Comparison of ENCODE assay signal across 23 cellular contexts in genomic region chrX:45434231-45434630, GRCh38.
DNase-seq lines count a peak whose midpoint lies in the region; ATAC-seq and TF ChIP-seq lines count a peak whose summit lies in the region.
"Had no signal": no experiment of that assay in that cellular context is flagged by ENCODE, and none has a peak within 500 bp of the region (broad histone marks: within the 10 kb centered on the region; RNA-seq: fewer than 3 reads in every experiment).

No MANE protein-coding gene starts in this region.

- H3K9ac ChIP-seq in SK-N-SH (0 out of 2 replicates have a peak overlapping the region, but pooled peaks have one; percentile 27), mesendoderm (ENCODE audit: low read length) (no peak overlapping the region)
- H3K9ac ChIP-seq: BLaER1 treated with 17β-estradiol and CSF1 and Interleukin-3, amounts not matched to agents 10 nM and 100 nM had no signal

- no peaks in the 10 kb centered on the region for H3F3A ChIP-seq in SK-N-SH (replicated peaks; ENCODE audit: insufficient read depth)

- H3K56ac ChIP-seq in mesendoderm (ENCODE audit: low read length): peak overlapping the region; percentile 74

- TF ChIP-seq EP300 in SK-N-SH (IDR thresholded peaks at IDR 0.05; ENCODE audit: borderline replicate concordance in 1 of 2, low read depth in 1 of 2, low read length in 1 of 2): no peak

- H3K36me3 ChIP-seq in SK-N-SH (replicated peaks in 1 of 2; ENCODE audit: control insufficient read depth in 1 of 2, insufficient read depth in 2 of 2, low read length in 1 of 2) (no peaks in the 10 kb centered on the region), mesendoderm (ENCODE audit: control insufficient read depth, insufficient read depth, low read length) (no peaks in the 10 kb centered on the region)
- H3K36me3 ChIP-seq: BLaER1 treated with 17β-estradiol and CSF1 and Interleukin-3, amounts not matched to agents 10 nM and 100 nM had no signal

- H3K23ac ChIP-seq in mesendoderm (ENCODE audit: low read length): no peak overlapping the region

- H3K4me3 ChIP-seq in SK-N-SH (ENCODE audit: low read depth in 2 of 2, low read length in 1 of 2): no peak overlapping the region
- H3K4me3 ChIP-seq in mesendoderm (ENCODE audit: low read length): no peak overlapping the region
- H3K4me3 ChIP-seq: A549; BLaER1 treated with 17β-estradiol and CSF1 and Interleukin-3, amounts not matched to agents 10 nM and 100 nM; SK-N-MC had no signal

- peak overlapping the region; percentile 88 for H3K18ac ChIP-seq in mesendoderm (ENCODE audit: low read length)

- H3K79me2 ChIP-seq in SK-N-SH (ENCODE audit: insufficient read depth) (no peaks in the 10 kb centered on the region), mesendoderm (ENCODE audit: control insufficient read depth, insufficient read depth, low read length) (no peaks in the 10 kb centered on the region)

- TF ChIP-seq RAD21 in SK-N-SH (IDR thresholded peaks at IDR 0.05; ENCODE audit: low read length): no peak

- no peaks in the 10 kb centered on the region for H3K9me3 ChIP-seq in SK-N-SH
- H3K9me3 ChIP-seq: A549 had no signal

- no peaks in the 10 kb centered on the region for H4K20me1 ChIP-seq in SK-N-SH (ENCODE audit: insufficient read depth)
- H4K20me1 ChIP-seq: BLaER1 treated with 17β-estradiol and CSF1 and Interleukin-3, amounts not matched to agents 10 nM and 100 nM had no signal

- no peak overlapping the region for H2BK15ac ChIP-seq in mesendoderm (replicated peaks; ENCODE audit: low read depth)

- H3K4me1 ChIP-seq in SK-N-SH (ENCODE audit: control insufficient read depth in 1 of 2, insufficient read depth in 2 of 2, low read depth in 1 of 2, low read length in 1 of 2): peaks cover 0 to 12% of the 10 kb centered on the region in 2 experiments; a peak in 1 of 4 replicates
- H3K4me1 ChIP-seq in mesendoderm (ENCODE audit: control insufficient read depth, low read depth, low read length): no peaks in the 10 kb centered on the region
- H3K4me1 ChIP-seq: BLaER1 treated with 17β-estradiol and CSF1 and Interleukin-3, amounts not matched to agents 10 nM and 100 nM had no signal

- H2AFZ ChIP-seq in SK-N-SH (ENCODE audit: low read depth): no peak overlapping the region

- 35% methylated on average over 1 of the region's 1 CpG for WGBS in SK-N-SH (ENCODE audit: low lambda C conversion rate)
- WGBS in mesendoderm (ENCODE audit: extremely low coverage, insufficient coverage, low lambda C conversion rate): no CpG with 5 or more reads among the region's 1 CpG

- peak; percentile 94 for ATAC-seq in esophagus mucosa
- no peak for ATAC-seq in GM18858 (IDR thresholded peaks at IDR 0.05; ENCODE audit: unreplicated experiment)
- ATAC-seq: A549, Panc1 had no signal

- no peaks in the 10 kb centered on the region for H3K79me1 ChIP-seq in mesendoderm (ENCODE audit: low read length)

- H4K5ac ChIP-seq in mesendoderm (ENCODE audit: low read length): no peak overlapping the region

- H3K4ac ChIP-seq in mesendoderm (ENCODE audit: low read depth, low read length): no peak overlapping the region

- H3K27ac ChIP-seq in SK-N-SH (ENCODE audit: low read depth in 2 of 2, low read length in 1 of 2) (no peak overlapping the region; a peak in 2 of 4 replicates), mesendoderm (ENCODE audit: low read depth, low read length) (peak overlapping the region; percentile 40)
- H3K27ac ChIP-seq: A549; BLaER1 treated with 17β-estradiol and CSF1 and Interleukin-3, amounts not matched to agents 10 nM and 100 nM; SK-N-MC had no signal

- H2BK5ac ChIP-seq in mesendoderm (ENCODE audit: low read length): peak overlapping the region; percentile 41

- CTCF ChIA-PET in SK-N-SH (lab: Yijun Ruan, JAX): no interaction called here

- no peaks in the 10 kb centered on the region for H3K9me2 ChIP-seq in SK-N-SH

- TF ChIP-seq CTCF in SK-N-SH (IDR thresholded peaks at IDR 0.05): no peak

- DNase-seq in HPDE6-E6E7 (ENCODE audit: extremely low spot score) (peak; percentile 11), SK-N-SH (no peak), mesendoderm (peak; percentile 47), HT-29 (ENCODE audit: low spot score) (no peak), NCI-H2029 treated with DMSO at 0.1 percent for 48 hours (lab: John Stamatoyannopoulos, UW) (no peak), NOMO-1 (lab: John Stamatoyannopoulos, UW; ENCODE audit: unreplicated experiment in 2 of 2) (no peak)
- DNase-seq: CD8-positive, alpha-beta memory T cell; DND-41; GF-D8; HFFc6; KBM-7; MV-4-11; NCI-H1417; NCI-H2081; NCI-H510A treated with DMSO at 0.1 percent for 48 hours; NCI-H82; Right ventricle myocardium superior had no signal

- POLR2A ChIA-PET in SK-N-SH (lab: Yijun Ruan, JAX): no interaction called here

- H3K27me3 ChIP-seq in SK-N-SH (ENCODE audit: insufficient read depth): no peaks in the 10 kb centered on the region
- no peaks in the 10 kb centered on the region for H3K27me3 ChIP-seq in mesendoderm (ENCODE audit: insufficient read depth, low read length, poor library complexity)
- H3K27me3 ChIP-seq: BLaER1 treated with 17β-estradiol and CSF1 and Interleukin-3, amounts not matched to agents 10 nM and 100 nM had no signal

- 0 out of 2 replicates have a peak overlapping the region, but pooled peaks have one; percentile 8 for H3K4me2 ChIP-seq in SK-N-SH
- H3K4me2 ChIP-seq in mesendoderm (ENCODE audit: low read length): no peak overlapping the region
- H3K4me2 ChIP-seq: A549; BLaER1 treated with 17β-estradiol and CSF1 and Interleukin-3, amounts not matched to agents 10 nM and 100 nM had no signal

- no peak overlapping the region for H2AK5ac ChIP-seq in mesendoderm (ENCODE audit: low read length)

- no peak overlapping the region for H4K8ac ChIP-seq in mesendoderm (ENCODE audit: low read depth, low read length)

- peak overlapping the region; percentile 13 for H2BK120ac ChIP-seq in mesendoderm (ENCODE audit: low read depth, low read length)

TF ChIP-seq in SK-N-SH, 30 proteins besides CTCF, POLR2A, EP300 and RAD21 (continues in another document):
- TF ChIP-seq, protein P1, sequence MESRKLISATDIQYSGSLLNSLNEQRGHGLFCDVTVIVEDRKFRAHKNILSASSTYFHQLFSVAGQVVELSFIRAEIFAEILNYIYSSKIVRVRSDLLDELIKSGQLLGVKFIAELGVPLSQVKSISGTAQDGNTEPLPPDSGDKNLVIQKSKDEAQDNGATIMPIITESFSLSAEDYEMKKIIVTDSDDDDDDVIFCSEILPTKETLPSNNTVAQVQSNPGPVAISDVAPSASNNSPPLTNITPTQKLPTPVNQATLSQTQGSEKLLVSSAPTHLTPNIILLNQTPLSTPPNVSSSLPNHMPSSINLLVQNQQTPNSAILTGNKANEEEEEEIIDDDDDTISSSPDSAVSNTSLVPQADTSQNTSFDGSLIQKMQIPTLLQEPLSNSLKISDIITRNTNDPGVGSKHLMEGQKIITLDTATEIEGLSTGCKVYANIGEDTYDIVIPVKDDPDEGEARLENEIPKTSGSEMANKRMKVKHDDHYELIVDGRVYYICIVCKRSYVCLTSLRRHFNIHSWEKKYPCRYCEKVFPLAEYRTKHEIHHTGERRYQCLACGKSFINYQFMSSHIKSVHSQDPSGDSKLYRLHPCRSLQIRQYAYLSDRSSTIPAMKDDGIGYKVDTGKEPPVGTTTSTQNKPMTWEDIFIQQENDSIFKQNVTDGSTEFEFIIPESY (IDR thresholded peaks at IDR 0.05; ENCODE audit: borderline replicate concordance, low read depth): no peak
- TF ChIP-seq FOXJ3 (CRISPR knock-in tag; IDR thresholded peaks at IDR 0.05): no peak
- TF ChIP-seq YY1 (IDR thresholded peaks at IDR 0.05; ENCODE audit: low read depth): no peak
- no peak for TF ChIP-seq SMC3 (IDR thresholded peaks at IDR 0.05; ENCODE audit: low read depth, low read length)
- no peak for TF ChIP-seq GATA2 (CRISPR knock-in tag; IDR thresholded peaks at IDR 0.05)
- no peak for TF ChIP-seq EZH2phosphoT487 (IDR thresholded peaks at IDR 0.05; ENCODE audit: borderline replicate concordance, low read depth)
- TF ChIP-seq RXRA (IDR thresholded peaks at IDR 0.05; ENCODE audit: borderline replicate concordance, low read depth): no peak
- no peak for TF ChIP-seq MXI1 (IDR thresholded peaks at IDR 0.05; ENCODE audit: low read depth, low read length)
- no peak for TF ChIP-seq NFIC (IDR thresholded peaks at IDR 0.05; ENCODE audit: borderline replicate concordance)
- TF ChIP-seq USF2 (IDR thresholded peaks at IDR 0.05; ENCODE audit: borderline replicate concordance, low read depth, low read length): no peak
- no peak for TF ChIP-seq TEAD4 (IDR thresholded peaks at IDR 0.05; ENCODE audit: borderline replicate concordance, insufficient read depth)
- no peak for TF ChIP-seq TCF12 (IDR thresholded peaks at IDR 0.05)
- no peak for TF ChIP-seq POLR2AphosphoS5 (IDR thresholded peaks at IDR 0.05; ENCODE audit: low read depth, low read length)

Comparison
In these comparisons a context has a peak if more than half of its experiments do, and no peak if none do; other contexts are left out.
1. DNase-seq: peak in HPDE6-E6E7 (single experiment) and mesendoderm (single experiment); none in SK-N-SH (single experiment), HT-29 (single experiment), NCI-H2029 treated with DMSO at 0.1 percent for 48 hours (single experiment) and NOMO-1 (0 of 2).